In the genomic region with DNA sequence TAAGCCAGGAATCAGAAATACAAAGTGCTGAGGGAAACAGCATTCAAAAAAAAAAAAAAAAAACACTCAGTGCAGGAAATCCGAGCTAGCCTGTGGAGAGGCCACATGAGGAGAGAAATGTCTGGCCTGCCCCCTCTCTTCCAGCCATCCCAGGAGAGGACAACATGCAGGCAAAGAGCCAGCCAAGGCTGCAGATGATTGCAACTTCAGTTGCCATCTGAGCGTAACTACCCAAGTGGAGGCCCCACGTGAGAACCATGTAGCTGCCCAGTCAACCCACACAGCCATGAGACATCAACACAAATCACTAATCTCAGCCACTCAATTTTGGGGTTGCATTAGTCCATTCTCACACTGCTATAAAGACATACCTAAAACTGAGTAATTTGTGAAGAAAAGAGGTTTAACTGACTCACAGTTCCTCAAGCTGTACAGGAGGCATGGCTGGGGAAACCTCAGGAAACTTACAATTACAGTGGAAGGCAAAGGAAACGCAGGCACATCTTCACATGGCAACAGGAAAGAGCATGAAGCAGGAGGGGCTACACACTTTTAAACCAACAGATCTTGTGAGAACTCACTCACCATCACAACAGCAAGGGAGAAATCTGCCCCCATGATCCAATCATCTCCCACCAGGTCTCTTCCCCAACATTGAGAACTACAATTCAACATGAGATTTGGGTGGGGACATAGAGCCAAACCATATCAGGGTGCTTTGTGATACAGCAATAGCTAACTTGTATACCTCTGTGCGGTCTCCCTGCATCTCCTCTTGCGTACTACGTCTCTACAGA, we compare ENCODE assay signal across 23 cellular contexts.
"Had no signal": no experiment of that assay in that cellular context is flagged by ENCODE, and none has a peak within 500 bp of the region (broad histone marks: within the 10 kb centered on the region; RNA-seq: fewer than 3 reads in every experiment).

No MANE protein-coding gene starts in this region.

- H3K4me1 ChIP-seq: esophagus squamous epithelium, gastroesophageal sphincter, heart left ventricle, pancreas, tibial artery had no signal

- DNase-seq: activated CD4-positive, alpha-beta memory T cell treated with anti-CD3 and anti-CD28 coated beads, Interleukin-2, amount 10 ng/mL, durations not matched to agents 7 days and 5 days; activated CD4-positive, alpha-beta T cell treated with anti-CD3 and anti-CD28 coated beads, Interleukin-2, amount 10 ng/mL, durations not matched to agents 24 days and 14 days; activated effector memory CD4-positive, alpha-beta T cell treated with Interleukin-2 at 50 U/mL for 16 hours; activated naive CD4-positive, alpha-beta T cell treated with anti-CD3 and anti-CD28 coated beads for 36 hours; activated naive CD8-positive, alpha-beta T cell treated with anti-CD3 and anti-CD28 coated beads, Interleukin-2, amount 10 ng/mL, durations not matched to agents 7 days and 5 days; activated T-cell treated with anti-CD3 and anti-CD28 coated beads, Interleukin-2, amount 50 U/mL, for 72 hours; amygdala; cerebellar nuclear complex; endodermal cell; esophagus squamous epithelium; heart left ventricle; left colon; pancreas; right cardiac atrium; stimulated activated CD4-positive, alpha-beta T cell treated with anti-CD3 and anti-CD28 coated beads, Interleukin-1b, Interleukin-23, amount 100 ng/mL, for 48 hours; substantia nigra; tibial artery had no signal

- ATAC-seq: activated CD4-positive, CD25-positive, alpha-beta regulatory T cell treated with anti-CD3 and anti-CD28 coated beads, Interleukin-2, amount 50 U/mL, for 24 hours; activated T-cell treated with anti-CD3 and anti-CD28 coated beads, Interleukin-2, amount 50 U/mL, for 72 hours; gastroesophageal sphincter; heart left ventricle; left colon; natural killer cell treated with Interleukin-12 subunit alpha and Interleukin-12 subunit beta and Interleukin-15 and Interleukin-18, amount 100 ng/mL, for 72 hours; right cardiac atrium had no signal

- H3K4me3 ChIP-seq: coronary artery, esophagus squamous epithelium, gastroesophageal sphincter, heart left ventricle, pancreas, tibial artery had no signal

- H3K27me3 ChIP-seq: neutrophil, pancreas had no signal

- H3K9me3 ChIP-seq: esophagus squamous epithelium, gastroesophageal sphincter, heart left ventricle, neutrophil, pancreas, tibial artery had no signal

- H3K27ac ChIP-seq: coronary artery, esophagus squamous epithelium, gastroesophageal sphincter, heart left ventricle, neutrophil, pancreas, tibial artery, VCaP had no signal

- H3K36me3 ChIP-seq: esophagus squamous epithelium, gastroesophageal sphincter, heart left ventricle, neutrophil, pancreas, tibial artery had no signal
